In genomic region chrX:96984538-96984937, GRCh38 we compare ENCODE assay signal across 29 cellular contexts.
"Had no signal": no experiment of that assay in that cellular context is flagged by ENCODE, and none has a peak within 500 bp of the region (broad histone marks: within the 10 kb centered on the region; RNA-seq: fewer than 3 reads in every experiment).

No MANE protein-coding gene starts in this region.

- H3K9me3 Mint-ChIP-seq: immature natural killer cell; naive thymus-derived CD8-positive, alpha-beta T cell; nephron; neural crest cell; stimulated activated naive B cell treated with anti-CD40 and anti-IgM and Interleukin-4, amounts not matched to agents 10 μg/mL and 1 μg/mL and 100 μg/mL, for 72 hours had no signal

- H3K4me3 ChIP-seq: left lung, lower lobe of right lung, pancreas, prostate gland, skin epidermis, spleen, stomach, testis, thyroid gland, transverse colon, upper lobe of left lung, vagina had no signal

- H3K36me3 ChIP-seq: left lung, pancreas, prostate gland, stomach, thyroid gland, transverse colon, upper lobe of left lung had no signal

- H3K27ac ChIP-seq: left lung, lower lobe of right lung, pancreas, prostate gland, skin epidermis, spleen, stomach, testis, thyroid gland, transverse colon, upper lobe of left lung, vagina had no signal

- ATAC-seq: left colon; left lung; lower lobe of right lung; naive thymus-derived CD8-positive, alpha-beta T cell; pancreas; right cardiac atrium; sciatic nerve; stimulated activated naive B cell treated with anti-CD40 and anti-IgM and Interleukin-4, amounts not matched to agents 10 μg/mL and 1 μg/mL and 100 μg/mL, for 72 hours; stimulated activated naive CD8-positive, alpha-beta T cell treated with anti-CD3 and anti-CD28 coated beads, Interleukin-15, Interleukin-2, amounts not matched to agents 100 U/mL and 50 U/mL, for 24 hours had no signal

- H3K4me1 ChIP-seq: left lung, lower lobe of right lung, pancreas, prostate gland, spleen, stomach, testis, thyroid gland, transverse colon, upper lobe of left lung, vagina had no signal

- H3K27me3 Mint-ChIP-seq: naive thymus-derived CD8-positive, alpha-beta T cell; stimulated activated naive B cell treated with anti-CD40 and anti-IgM and Interleukin-4, amounts not matched to agents 10 μg/mL and 1 μg/mL and 100 μg/mL, for 72 hours had no signal

- H3K4me1 Mint-ChIP-seq: naive thymus-derived CD8-positive, alpha-beta T cell; nephron; stimulated activated naive B cell treated with anti-CD40 and anti-IgM and Interleukin-4, amounts not matched to agents 10 μg/mL and 1 μg/mL and 100 μg/mL, for 72 hours had no signal

- H3K4me3 Mint-ChIP-seq: immature natural killer cell; naive thymus-derived CD8-positive, alpha-beta T cell; nephron; neural crest cell; stimulated activated naive B cell treated with anti-CD40 and anti-IgM and Interleukin-4, amounts not matched to agents 10 μg/mL and 1 μg/mL and 100 μg/mL, for 72 hours had no signal

- H3K36me3 Mint-ChIP-seq: naive thymus-derived CD8-positive, alpha-beta T cell; stimulated activated naive B cell treated with anti-CD40 and anti-IgM and Interleukin-4, amounts not matched to agents 10 μg/mL and 1 μg/mL and 100 μg/mL, for 72 hours had no signal

- H3K9me3 ChIP-seq: left lung, lower lobe of right lung, pancreas, prostate gland, spleen, stomach, testis, thyroid gland, transverse colon, upper lobe of left lung, vagina had no signal

- H3K27me3 ChIP-seq: left lung, pancreas, spleen, stomach, testis, thyroid gland, transverse colon, upper lobe of left lung, vagina had no signal

- H3K27ac Mint-ChIP-seq: immature natural killer cell; naive thymus-derived CD8-positive, alpha-beta T cell; nephron; stimulated activated naive B cell treated with anti-CD40 and anti-IgM and Interleukin-4, amounts not matched to agents 10 μg/mL and 1 μg/mL and 100 μg/mL, for 72 hours had no signal

- DNase-seq: hypothalamus; immature natural killer cell; islet precursor cell; left colon; left lung; lower lobe of right lung; mesenchymal stem cell; naive thymus-derived CD8-positive, alpha-beta T cell; nucleus accumbens; pancreas; posterior cingulate gyrus; retina; right cardiac atrium; spleen; stimulated activated CD4-positive, alpha-beta T cell treated with anti-CD3 and anti-CD28 coated beads, Interleukin-4, amount 100 ng/mL, for 4 hours; stimulated activated CD8-positive, alpha-beta memory T cell treated with anti-CD3 and anti-CD28 coated beads, Interleukin-4, amount 100 ng/mL, for 48 hours; stimulated activated naive B cell treated with anti-CD40 and anti-IgM and Interleukin-4, amounts not matched to agents 10 μg/mL and 1 μg/mL and 100 μg/mL, for 72 hours; stimulated activated naive CD8-positive, alpha-beta T cell treated with anti-CD3 and anti-CD28 coated beads, Interleukin-15, Interleukin-2, amounts not matched to agents 100 U/mL and 50 U/mL, for 24 hours; stomach; testis; thyroid gland; transverse colon; upper lobe of left lung had no signal
